Comparison of ENCODE assay signal across 8 cellular contexts in genomic region chr3:176872771-176873209, GRCh38.
DNase-seq lines count a peak whose midpoint lies in the region; ATAC-seq, FAIRE-seq and TF ChIP-seq lines count a peak whose summit lies in the region.

No MANE protein-coding gene starts in this region.

- peaks cover 17% of the 10 kb centered on the region for H3K4me1 Mint-ChIP-seq in Calu3 (ENCODE audit: low read depth, unreplicated experiment)

- no TSS peak for BruUV-seq in Calu3 (replicated peaks; lab: Mats Ljungman, UMichigan)

- CTCF ChIA-PET in Calu3 (lab: Charles Lee), result interaction anchor here (0.9 to 2.2 kb wide), 8 partner anchors 44 to 1512 kb away, joined by 3 to 38 read pairs (median 4); no protein-coding TSS in a partner anchor

- H3K36me3 ChIP-seq in OCI-LY1 (ENCODE audit: insufficient read depth, low read length), result no peaks in the 10 kb centered on the region
- H3K36me3 ChIP-seq in gastroesophageal sphincter, result no peaks in the 10 kb centered on the region
- no peaks in the 10 kb centered on the region for H3K36me3 ChIP-seq in psoas muscle (ENCODE audit: insufficient read depth in 1 of 2, low read depth in 1 of 2)

- H3K9me2 ChIP-seq in OCI-LY1 (ENCODE audit: low read depth, low read length), result no peaks in the 10 kb centered on the region

- H3K4me3 ChIP-seq in OCI-LY1 (ENCODE audit: low read depth, low read length, poor library complexity, severe bottlenecking) (no peak overlapping the region), gastroesophageal sphincter (no peak overlapping the region), psoas muscle (no peak overlapping the region)

- H3K9me3 ChIP-seq in OCI-LY1 (ENCODE audit: low read length) (no peaks in the 10 kb centered on the region), gastroesophageal sphincter (no peaks in the 10 kb centered on the region), psoas muscle (no peaks in the 10 kb centered on the region)

- H3K79me2 ChIP-seq in OCI-LY1 (ENCODE audit: insufficient read depth, low read length), result no peaks in the 10 kb centered on the region

- intact Hi-C loops in Calu3 (cut with micrococcal nuclease; ENCODE audit: unreplicated experiment), result loop anchor here (1.0 to 5.0 kb wide), 3 partner anchors 67 to 1512 kb away; no protein-coding TSS in a partner anchor
- intact Hi-C loops in psoas muscle (cut with DNase I), result loop anchor here in 1 of 2 donors (2.0 kb wide), 1 partner anchor 66 kb away; no protein-coding TSS in a partner anchor

- H3K27ac Mint-ChIP-seq in Calu3 (ENCODE audit: unreplicated experiment), result no peak overlapping the region

- TF ChIP-seq POLR2A in gastroesophageal sphincter (IDR thresholded peaks at IDR 0.05), result no peak

- H3K4me2 ChIP-seq in OCI-LY1 (ENCODE audit: low read length), result no peak overlapping the region

- no peak for TF ChIP-seq EP300 in gastroesophageal sphincter (IDR thresholded peaks at IDR 0.05)

- H3K27ac ChIP-seq in OCI-LY1 (ENCODE audit: low read depth, low read length, poor library complexity, severe bottlenecking) (no peak overlapping the region), gastroesophageal sphincter (no peak overlapping the region), psoas muscle (no peak overlapping the region)

- no peak for FAIRE-seq in frontal cortex (lab: Jason Lieb, UNC)

- H3K4me1 ChIP-seq in OCI-LY1 (ENCODE audit: insufficient read depth, low read length, severe bottlenecking), result no peaks in the 10 kb centered on the region
- no peaks in the 10 kb centered on the region for H3K4me1 ChIP-seq in gastroesophageal sphincter
- H3K4me1 ChIP-seq in psoas muscle, result no peaks in the 10 kb centered on the region

- no peak overlapping the region for H3K4me3 Mint-ChIP-seq in Calu3 (ENCODE audit: low read depth, unreplicated experiment)

- TF ChIP-seq CTCF in Calu3 (IDR thresholded peaks at IDR 0.05; ENCODE audit: unreplicated experiment) (peak; percentile 94), OCI-LY1 (IDR thresholded peaks at IDR 0.05; ENCODE audit: low read length) (peak; percentile 97), gastroesophageal sphincter (IDR thresholded peaks at IDR 0.05) (peak; percentile 38 to 77 (median 60)), psoas muscle (IDR thresholded peaks at IDR 0.05) (peak; percentile 69)

- DNase-seq in Calu3, result peak; percentile 73
- peak; percentile 66 to 68 for DNase-seq in activated T-cell treated with anti-CD3 and anti-CD28 coated beads, Interleukin-2, amount 50 U/mL, for 48 hours
- no peak for DNase-seq in psoas muscle
- no peak for DNase-seq in frontal cortex (ENCODE audit: low spot score in 2 of 2)

- ATAC-seq in GM19455 (IDR thresholded peaks at IDR 0.05; ENCODE audit: unreplicated experiment) (peak; percentile 97), HG03457 (IDR thresholded peaks at IDR 0.05; ENCODE audit: unreplicated experiment) (peak; percentile 96), gastroesophageal sphincter (no peak), psoas muscle (peak; percentile 66 to 89 (median 76))

- H3K36me3 Mint-ChIP-seq in Calu3 (ENCODE audit: insufficient read depth, unreplicated experiment), result peaks cover 3% of the 10 kb centered on the region

- peaks cover 10% of the 10 kb centered on the region for H3K9me3 Mint-ChIP-seq in Calu3 (ENCODE audit: low read depth, unreplicated experiment)

- H4K20me1 ChIP-seq in OCI-LY1 (ENCODE audit: insufficient read depth, low read length), result no peaks in the 10 kb centered on the region

- H3K27me3 Mint-ChIP-seq in Calu3 (ENCODE audit: unreplicated experiment), result no peaks in the 10 kb centered on the region

- H3K9ac ChIP-seq in OCI-LY1 (ENCODE audit: low read length), result no peak overlapping the region

- H2AFZ ChIP-seq in OCI-LY1 (ENCODE audit: low read length), result no peak overlapping the region

- no peaks in the 10 kb centered on the region; the same call in 1 of the 2 replicates for H3K27me3 ChIP-seq in OCI-LY1 (ENCODE audit: insufficient read depth, low read length)
- no peaks in the 10 kb centered on the region for H3K27me3 ChIP-seq in gastroesophageal sphincter
- no peaks in the 10 kb centered on the region for H3K27me3 ChIP-seq in psoas muscle (ENCODE audit: insufficient read depth in 3 of 3, low read length in 2 of 3)

- H3F3A ChIP-seq in OCI-LY1 (ENCODE audit: insufficient read depth, low read length), result no peaks in the 10 kb centered on the region

- 0 to 20% methylated on average over 1 of the region's 4 CpGs for WGBS in gastroesophageal sphincter (ENCODE audit: low coverage in 1 of 2), 2 donors
- WGBS in psoas muscle, 3 donors, result 15 to 31% (median 23%) methylated on average over 4 of the region's 4 CpGs

Comparison
In these comparisons a context has a peak if more than half of its experiments do, and no peak if none do; other contexts are left out.
1. DNase-seq: peak in Calu3 (single experiment) and activated T-cell treated with anti-CD3 and anti-CD28 coated beads, Interleukin-2, amount 50 U/mL, for 48 hours (2 of 2); none in psoas muscle (0 of 2) and frontal cortex (0 of 2).
2. Peak in every context shown above with its lines, with median percentiles within 50 percentile points of each other: CTCF ChIP-seq.